Comparison of ENCODE assay signal across 1 cellular context in the genomic region with DNA sequence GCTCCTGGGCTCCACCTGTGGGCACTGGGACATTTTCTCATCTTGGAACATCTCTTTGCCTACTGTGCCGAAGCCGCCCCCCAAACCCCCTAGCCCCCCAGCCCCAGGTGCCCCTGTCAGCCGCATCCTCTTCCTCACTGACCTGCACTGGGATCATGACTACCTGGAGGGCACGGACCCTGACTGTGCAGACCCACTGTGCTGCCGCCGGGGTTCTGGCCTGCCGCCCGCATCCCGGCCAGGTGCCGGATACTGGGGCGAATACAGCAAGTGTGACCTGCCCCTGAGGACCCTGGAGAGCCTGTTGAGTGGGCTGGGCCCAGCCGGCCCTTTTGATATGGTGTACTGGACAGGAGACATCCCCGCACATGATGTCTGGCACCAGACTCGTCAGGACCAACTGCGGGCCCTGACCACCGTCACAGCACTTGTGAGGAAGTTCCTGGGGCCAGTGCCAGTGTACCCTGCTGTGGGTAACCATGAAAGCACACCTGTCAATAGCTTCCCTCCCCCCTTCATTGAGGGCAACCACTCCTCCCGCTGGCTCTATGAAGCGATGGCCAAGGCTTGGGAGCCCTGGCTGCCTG.
TF ChIP-seq lines count a peak whose summit lies in the region.

No MANE protein-coding gene starts in this region.

TF ChIP-seq in IMR-90, 13 proteins besides CTCF, POLR2A, EP300 and RAD21:
- TF ChIP-seq MAFK (IDR thresholded peaks at IDR 0.05; ENCODE audit: low read depth, low read length) (no peak), MXI1 (IDR thresholded peaks at IDR 0.05; ENCODE audit: borderline replicate concordance, low read depth, low read length) (no peak), MAZ (IDR thresholded peaks at IDR 0.05; ENCODE audit: borderline replicate concordance, low read depth, low read length) (no peak), RCOR1 (IDR thresholded peaks at IDR 0.05; ENCODE audit: insufficient replicate concordance, low read length) (no peak), SMC3 (IDR thresholded peaks at IDR 0.05; ENCODE audit: low read depth, low read length) (no peak), NFE2L2 (IDR thresholded peaks at IDR 0.05; ENCODE audit: low read depth, low read length) (no peak), FOS (IDR thresholded peaks at IDR 0.05; ENCODE audit: low read depth, low read length) (no peak), RFX5 (IDR thresholded peaks at IDR 0.05; ENCODE audit: low read depth, low read length) (no peak), CEBPB (IDR thresholded peaks at IDR 0.05; ENCODE audit: low read depth, low read length) (no peak)
- TF ChIP-seq, protein P1, sequence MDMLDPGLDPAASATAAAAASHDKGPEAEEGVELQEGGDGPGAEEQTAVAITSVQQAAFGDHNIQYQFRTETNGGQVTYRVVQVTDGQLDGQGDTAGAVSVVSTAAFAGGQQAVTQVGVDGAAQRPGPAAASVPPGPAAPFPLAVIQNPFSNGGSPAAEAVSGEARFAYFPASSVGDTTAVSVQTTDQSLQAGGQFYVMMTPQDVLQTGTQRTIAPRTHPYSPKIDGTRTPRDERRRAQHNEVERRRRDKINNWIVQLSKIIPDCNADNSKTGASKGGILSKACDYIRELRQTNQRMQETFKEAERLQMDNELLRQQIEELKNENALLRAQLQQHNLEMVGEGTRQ (IDR thresholded peaks at IDR 0.05; ENCODE audit: low read depth, low read length), result no peak
